9 cellular contexts compared by ENCODE assay signal in genomic region chr14:57692671-57693070, GRCh38.
DNase-seq lines count a peak whose midpoint lies in the region; ATAC-seq and TF ChIP-seq lines count a peak whose summit lies in the region.
"Had no signal": no experiment of that assay in that cellular context is flagged by ENCODE, and none has a peak within 500 bp of the region (broad histone marks: within the 10 kb centered on the region; RNA-seq: fewer than 3 reads in every experiment).

No MANE protein-coding gene starts in this region.

- H3K9me2 ChIP-seq in SU-DHL-6 (replicated peaks; ENCODE audit: insufficient read depth, low read length): no peaks in the 10 kb centered on the region

- H4K20me1 ChIP-seq in SU-DHL-6 (ENCODE audit: low read depth, low read length): no peaks in the 10 kb centered on the region

- H3K27me3 ChIP-seq in SU-DHL-6 (ENCODE audit: low read length) (no peaks in the 10 kb centered on the region), suprapubic skin (no peaks in the 10 kb centered on the region), vagina (no peaks in the 10 kb centered on the region)
- H3K27me3 ChIP-seq: neutrophil had no signal

- no peak overlapping the region for H3K27ac ChIP-seq in SU-DHL-6 (ENCODE audit: low read depth, low read length)
- no peak overlapping the region for H3K27ac ChIP-seq in suprapubic skin
- no peak overlapping the region for H3K27ac ChIP-seq in vagina
- H3K27ac ChIP-seq: neutrophil had no signal

- no peak overlapping the region for H3K9ac ChIP-seq in SU-DHL-6 (ENCODE audit: low read length)

- no peaks in the 10 kb centered on the region for H3F3A ChIP-seq in SU-DHL-6 (ENCODE audit: insufficient read depth)

- peak; percentile 52 for ATAC-seq in left colon
- no peak for ATAC-seq in HG02588 (IDR thresholded peaks at IDR 0.05; ENCODE audit: unreplicated experiment)

- TF ChIP-seq CTCF in SU-DHL-6 (IDR thresholded peaks at IDR 0.05; ENCODE audit: insufficient read depth, low read length, poor library complexity, severe bottlenecking): peak; percentile 49
- TF ChIP-seq CTCF in suprapubic skin (IDR thresholded peaks at IDR 0.05): peak in 1 of 2 donors; percentile 12
- TF ChIP-seq CTCF in vagina (IDR thresholded peaks at IDR 0.05): no peak

- TF ChIP-seq EP300 in suprapubic skin (IDR thresholded peaks at IDR 0.05): no peak

- H3K79me2 ChIP-seq in SU-DHL-6 (ENCODE audit: insufficient read depth, low read length): no peaks in the 10 kb centered on the region

- no peak for TF ChIP-seq POLR2A in suprapubic skin (IDR thresholded peaks at IDR 0.05)
- TF ChIP-seq POLR2A in vagina (IDR thresholded peaks at IDR 0.05): no peak

- DNase-seq in DMS53 (lab: John Stamatoyannopoulos, UW): peak; percentile 70
- DNase-seq in Jurkat, Clone E6-1 (ENCODE audit: low read depth, low spot score): peak; percentile 51
- no peak for DNase-seq in left colon
- DNase-seq in suprapubic skin (ENCODE audit: low spot score in 2 of 2): no peak
- DNase-seq in vagina (ENCODE audit: extremely low spot score in 2 of 2): no peak
- no peak for DNase-seq in activated CD4-positive, CD25-positive, alpha-beta regulatory T cell (lab: John Stamatoyannopoulos, UW)

- H2AFZ ChIP-seq in SU-DHL-6 (ENCODE audit: low read depth, low read length, severe bottlenecking): no peak overlapping the region

- no peak overlapping the region for H3K4me2 ChIP-seq in SU-DHL-6 (ENCODE audit: low read depth, low read length, poor library complexity, severe bottlenecking)

- intact Hi-C loops in left colon (cut with DNase I, micrococcal nuclease) (no loop called here), vagina (cut with DNase I) (no loop called here)

- H3K9me3 ChIP-seq in SU-DHL-6 (ENCODE audit: insufficient read depth, low read length) (no peaks in the 10 kb centered on the region), suprapubic skin (no peaks in the 10 kb centered on the region), vagina (no peaks in the 10 kb centered on the region)
- H3K9me3 ChIP-seq: neutrophil had no signal

- H3K4me3 ChIP-seq in Jurkat, Clone E6-1 (ENCODE audit: low read length): no peak overlapping the region
- H3K4me3 ChIP-seq in SU-DHL-6 (ENCODE audit: insufficient read depth, low read length, poor library complexity, severe bottlenecking) (no peak overlapping the region), suprapubic skin (no peak overlapping the region), vagina (no peak overlapping the region)

- H3K36me3 ChIP-seq in SU-DHL-6 (ENCODE audit: low read length) (no peaks in the 10 kb centered on the region), suprapubic skin (no peaks in the 10 kb centered on the region), vagina (no peaks in the 10 kb centered on the region)
- H3K36me3 ChIP-seq: neutrophil had no signal

- H3K4me1 ChIP-seq in suprapubic skin: no peaks in the 10 kb centered on the region
- H3K4me1 ChIP-seq in vagina: no peaks in the 10 kb centered on the region

Comparison
In these comparisons a context has a peak if more than half of its experiments do, and no peak if none do; other contexts are left out.
1. DNase-seq: peak in DMS53 (single experiment) and Jurkat, Clone E6-1 (single experiment); none in left colon (0 of 2), suprapubic skin (0 of 2), vagina (0 of 2) and activated CD4-positive, CD25-positive, alpha-beta regulatory T cell (0 of 4).